8 cellular contexts compared by ENCODE assay signal in genomic region chr5:151063136-151063544, GRCh38. TPM values are rescaled to one million over a fixed set of nuclear protein-coding genes. Genes with fewer than 3 reads are reported as not detected.
DNase-seq lines count a peak whose midpoint lies in the region; ATAC-seq and TF ChIP-seq lines count a peak whose summit lies in the region.

No MANE protein-coding gene starts in this region.

- H3K27ac Mint-ChIP-seq in MCF 10A (ENCODE audit: low read depth, unreplicated experiment) = peak overlapping the region; percentile 69

- H3K36me3 ChIP-seq in mesodermal cell (ENCODE audit: control insufficient read depth, insufficient read depth, low read length) = peaks cover 55% of the 10 kb centered on the region

- peaks cover 35% of the 10 kb centered on the region for H3K4me1 Mint-ChIP-seq in MCF 10A (ENCODE audit: insufficient read depth, unreplicated experiment)

- no peak overlapping the region for H3K4me3 Mint-ChIP-seq in MCF 10A (ENCODE audit: unreplicated experiment)

- no peak for TF ChIP-seq CTCF in MCF 10A (IDR thresholded peaks at IDR 0.05; ENCODE audit: unreplicated experiment)

- ATAC-seq in HG03159 (IDR thresholded peaks at IDR 0.05; ENCODE audit: unreplicated experiment) = no peak

- POLR2A ChIA-PET in MCF 10A (lab: Yijun Ruan, JAX) = interaction anchor here (0.6 to 1.3 kb wide), 3 partner anchors 19 to 678 kb away, joined by 3 to 4 read pairs (median 3); no protein-coding TSS in a partner anchor

- H3K9me3 ChIP-seq in mesodermal cell (ENCODE audit: control insufficient read depth, low read length) = no peaks in the 10 kb centered on the region

- no peaks in the 10 kb centered on the region for H3K27me3 Mint-ChIP-seq in MCF 10A (ENCODE audit: insufficient read depth, unreplicated experiment)

- CTCF ChIA-PET in MCF 10A (lab: Yijun Ruan, JAX) = interaction anchor here (0.5 to 40.7 kb wide), 8 partner anchors 8 to 101 kb away, joined by 3 to 1587 read pairs (median 4); partner anchors contain the start of gene TNIP1

- in situ Hi-C loops in ACHN (cut with HindIII; ENCODE audit: low pct_ligation_motif_present, low pct_unique_long_range_greater_than_20kb, low sequenced_read_pairs) = no loop called here

- intact Hi-C loops in MCF 10A (cut with micrococcal nuclease) = no loop called here

- peak; percentile 71 for DNase-seq in ACHN
- DNase-seq in M059J (ENCODE audit: low read depth) = peak; percentile 94
- DNase-seq in MCF 10A (ENCODE audit: unreplicated experiment) = peak; percentile 73
- DNase-seq in HT-29 (ENCODE audit: low spot score) = no peak
- DNase-seq in cortex of kidney (lab: John Stamatoyannopoulos, UW) = no peak
- DNase-seq in NCI-H1105 treated with DMSO at 0.1 percent for 48 hours (lab: John Stamatoyannopoulos, UW) = no peak

- H3K36me3 Mint-ChIP-seq in MCF 10A (ENCODE audit: insufficient read depth, unreplicated experiment) = peaks cover 79% of the 10 kb centered on the region

- 89 to 96% methylated on average over 4 to 5 of the region's 5 CpGs for WGBS in mesodermal cell (ENCODE audit: insufficient coverage in 2 of 2), 2 experiments

- BruUV-seq in MCF 10A (replicated peaks; lab: Mats Ljungman, UMichigan) = no TSS peak

- H3K4me3 ChIP-seq in mesodermal cell (ENCODE audit: extremely low read depth, insufficient read depth, low read length, poor library complexity, severe bottlenecking) = no peak overlapping the region

- H3K27ac ChIP-seq in mesodermal cell (ENCODE audit: low read depth, low read length, severe bottlenecking) = peak overlapping the region; percentile 85

- no peaks in the 10 kb centered on the region for H3K9me3 Mint-ChIP-seq in MCF 10A (ENCODE audit: unreplicated experiment)

- peaks cover 33% of the 10 kb centered on the region for H3K4me1 ChIP-seq in mesodermal cell (ENCODE audit: control insufficient read depth, insufficient read depth, low read length, poor library complexity, severe bottlenecking)

RNA-seq across cellular contexts. Expression of gene TNIP1, which starts 17.7 kb away (rescaled TPM):
- total RNA-seq in M059J (2014; rRNA removed; shearing (Covaris generic)) = 85.3 and 116 TPM in 2 replicates
- 246 and 342 TPM in 2 replicates for total RNA-seq in MCF 10A (2022)
- polyA plus RNA-seq in mesodermal cell (2013, experiment 1 of 2) = 49.5 TPM
- polyA plus RNA-seq in mesodermal cell (2013, experiment 2 of 2) = 43.9 TPM
- 97.5 and 103 TPM in 2 replicates for total RNA-seq in HT-29 (2014; rRNA removed; shearing (Covaris generic))

RNA-seq across cellular contexts. Expression of gene GPX3, which starts 42.7 kb away (rescaled TPM):
- total RNA-seq in M059J (2014; rRNA removed; shearing (Covaris generic)) = 62.3 and 68.5 TPM in 2 replicates
- total RNA-seq in MCF 10A (2022) = not detected in 2 replicates
- 19.9 TPM for polyA plus RNA-seq in mesodermal cell (2013, experiment 1 of 2)
- 14.3 TPM for polyA plus RNA-seq in mesodermal cell (2013, experiment 2 of 2)
- 35.0 and 36.4 TPM in 2 replicates for total RNA-seq in HT-29 (2014; rRNA removed; shearing (Covaris generic))

Comparison
In these comparisons a context has a peak if more than half of its experiments do, and no peak if none do; other contexts are left out.
1. DNase-seq: peak in ACHN (single experiment), M059J (single experiment) and MCF 10A (single experiment); none in HT-29 (single experiment), cortex of kidney (single experiment) and NCI-H1105 treated with DMSO at 0.1 percent for 48 hours (single experiment).
2. RNA of gene GPX3, which starts 42.7 kb away (total RNA-seq): 62.3 to 68.5 TPM in M059J and 35.0 to 36.4 TPM in HT-29; not detected in MCF 10A; every median in the first group is over 10 times any median in the second.